In the genomic region with DNA sequence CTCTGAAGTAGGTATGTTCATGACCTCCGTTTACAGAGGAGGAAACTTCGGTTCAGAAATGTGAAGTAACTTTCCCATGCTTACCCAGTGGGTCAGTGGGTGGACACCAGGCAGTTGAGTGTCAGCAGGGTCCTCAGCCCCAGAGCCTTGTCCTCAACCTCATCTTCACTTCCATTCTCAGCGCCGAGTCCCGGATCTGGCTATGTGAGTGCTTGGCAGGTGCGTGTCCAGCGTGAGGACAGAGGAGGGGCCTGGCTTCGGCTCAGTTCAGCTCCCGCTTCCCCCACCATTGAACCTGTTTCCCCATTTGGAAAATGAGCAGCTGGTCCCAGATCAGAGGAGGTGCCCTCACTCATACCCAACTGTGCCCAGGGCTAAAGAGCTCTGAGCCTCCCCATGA, we compare ENCODE assay signal across 31 cellular contexts.
"Had no signal": no experiment of that assay in that cellular context is flagged by ENCODE, and none has a peak within 500 bp of the region (broad histone marks: within the 10 kb centered on the region; RNA-seq: fewer than 3 reads in every experiment).

No MANE protein-coding gene starts in this region.

- H3K9me3 ChIP-seq: esophagus muscularis mucosa had no signal

- H3K9me3 Mint-ChIP-seq: activated B cell treated with CpG ODN at 0.5 μM for 24 hours; activated CD8-positive, alpha-beta T cell treated with anti-CD3 and anti-CD28 coated beads for 36 hours; activated T-cell treated with anti-CD3 and anti-CD28 coated beads, Interleukin-2, amount 50 U/mL, for 4 hours; activated T-helper 17 cell treated with anti-CD3 and anti-CD28 coated beads, Interleukin-2, amount 50 U/mL, for 72 hours; central memory CD8-positive, alpha-beta T cell; effector memory CD8-positive, alpha-beta T cell; T-helper 2 cell treated with Interferon-gamma antibody and Interleukin-4, amounts not matched to agents 5 μg/mL and 100 μg/mL, for 36 hours had no signal

- H3K4me1 ChIP-seq: foreskin keratinocyte had no signal

- H3K4me3 ChIP-seq: coronary artery, esophagus muscularis mucosa had no signal

- H3K4me3 Mint-ChIP-seq: activated B cell treated with CpG ODN at 0.5 μM for 24 hours; activated naive CD8-positive, alpha-beta T cell; activated T-cell treated with anti-CD3 and anti-CD28 coated beads, Interleukin-2, amount 50 U/mL, for 4 hours; activated T-helper 17 cell treated with anti-CD3 and anti-CD28 coated beads, Interleukin-2, amount 50 U/mL, for 72 hours; central memory CD8-positive, alpha-beta T cell; effector memory CD8-positive, alpha-beta T cell; T-helper 17 cell; T-helper 2 cell treated with Interferon-gamma antibody and Interleukin-4, amounts not matched to agents 5 μg/mL and 100 μg/mL, for 36 hours had no signal

- H3K36me3 Mint-ChIP-seq: activated naive CD8-positive, alpha-beta T cell had no signal

- ATAC-seq: activated CD4-positive, CD25-positive, alpha-beta regulatory T cell treated with anti-CD3 and anti-CD28 coated beads, Interleukin-2, amount 50 U/mL, for 24 hours; effector memory CD8-positive, alpha-beta T cell; foreskin keratinocyte; T-helper 17 cell had no signal

- DNase-seq: activated B cell treated with CpG ODN at 0.5 μM for 24 hours; activated CD4-positive, alpha-beta T cell treated with anti-CD3 and anti-CD28 coated beads for 48 hours; activated CD4-positive, alpha-beta T cell treated with anti-CD3 and anti-CD28 coated beads, Interleukin-2, amount 50 U/mL, for 1 hour; activated CD4-positive, alpha-beta T cell treated with anti-CD3 and anti-CD28 coated beads, Interleukin-2, amount 50 U/mL, for 48 hours; activated CD8-positive, alpha-beta memory T cell treated with anti-CD3 and anti-CD28 coated beads for 24 hours; activated CD8-positive, alpha-beta T cell treated with anti-CD3 and anti-CD28 coated beads for 36 hours; activated effector memory CD4-positive, alpha-beta T cell treated with Interleukin-2 at 50 U/mL for 16 hours; activated gamma-delta T cell treated with Interleukin-2 at 50 U/mL for 16 hours; activated naive CD4-positive, alpha-beta T cell treated with anti-CD3 and anti-CD28 coated beads, Interleukin-2, amount 50 U/mL, for 16 hours; activated naive CD4-positive, alpha-beta T cell treated with Interleukin-2 at 50 U/mL for 16 hours; activated T-cell treated with anti-CD3 and anti-CD28 coated beads, Interleukin-2, amount 50 U/mL, for 4 hours; amniotic stem cell; anterior cingulate cortex; brain microvascular endothelial cell; dermis blood vessel endothelial cell; effector CD4-positive, alpha-beta T cell; effector memory CD8-positive, alpha-beta T cell; erythroblast; foreskin keratinocyte; T-helper 1 cell; T-helper 17 cell; T1000; WERI-Rb-1 had no signal

- H3K27me3 ChIP-seq: brain microvascular endothelial cell, esophagus muscularis mucosa had no signal

- H3K27ac Mint-ChIP-seq: activated B cell treated with CpG ODN at 0.5 μM for 24 hours; activated naive CD8-positive, alpha-beta T cell; activated T-helper 17 cell treated with anti-CD3 and anti-CD28 coated beads, Interleukin-2, amount 50 U/mL, for 72 hours; effector memory CD8-positive, alpha-beta T cell; T-helper 17 cell; T-helper 2 cell treated with Interferon-gamma antibody and Interleukin-4, amounts not matched to agents 5 μg/mL and 100 μg/mL, for 36 hours had no signal

- H3K27me3 Mint-ChIP-seq: activated naive CD8-positive, alpha-beta T cell had no signal

- FAIRE-seq: astrocyte had no signal

- H3K27ac ChIP-seq: brain microvascular endothelial cell, coronary artery, esophagus muscularis mucosa, foreskin keratinocyte, WERI-Rb-1 had no signal

- H3K4me1 Mint-ChIP-seq: activated T-helper 17 cell treated with anti-CD3 and anti-CD28 coated beads, Interleukin-2, amount 50 U/mL, for 72 hours; central memory CD8-positive, alpha-beta T cell had no signal

- H3K36me3 ChIP-seq: brain microvascular endothelial cell had no signal
